8 cellular contexts compared by ENCODE assay signal in genomic region chr21:36854391-36854790, GRCh38.
DNase-seq lines count a peak whose midpoint lies in the region; ATAC-seq and TF ChIP-seq lines count a peak whose summit lies in the region.

No MANE protein-coding gene starts in this region.

- peak; percentile 73 for TF ChIP-seq CTCF in GM12864 (IDR thresholded peaks at IDR 0.05; ENCODE audit: low read depth, low read length, missing control alignments)
- TF ChIP-seq CTCF in choroid plexus epithelial cell (conservative IDR thresholded peaks at IDR 0.05; ENCODE audit: low read depth, low read length): peak; percentile 85
- no peak for TF ChIP-seq CTCF in omental fat pad (IDR thresholded peaks at IDR 0.05)

- H3K4me3 ChIP-seq in GM12864 (ENCODE audit: low read depth, low read length) (no peak overlapping the region), choroid plexus epithelial cell (ENCODE audit: low read depth, low read length) (no peak overlapping the region)

- no peak for ATAC-seq in omental fat pad (ENCODE audit: low FRiP score)
- no peak for ATAC-seq in GM19035 (IDR thresholded peaks at IDR 0.05; ENCODE audit: unreplicated experiment)

- peak; percentile 59 for DNase-seq in Ammon's horn (ENCODE audit: low spot score)
- no peak for DNase-seq in GM12864 (ENCODE audit: low read depth)
- peak; percentile 85 for DNase-seq in NCI-H82 (lab: John Stamatoyannopoulos, UW)
- DNase-seq in choroid plexus epithelial cell (ENCODE audit: low read depth): peak; percentile 73
- DNase-seq in medulla oblongata (ENCODE audit: extremely low spot score): peak; percentile 77
- DNase-seq in omental fat pad (ENCODE audit: low spot score): no peak
- no peak for DNase-seq in UCSD-AML1 (lab: John Stamatoyannopoulos, UW; ENCODE audit: unreplicated experiment)

Comparison
In these comparisons a context has a peak if more than half of its experiments do, and no peak if none do; other contexts are left out.
1. DNase-seq: peak in Ammon's horn (single experiment), NCI-H82 (single experiment), choroid plexus epithelial cell (single experiment) and medulla oblongata (single experiment); none in GM12864 (single experiment), omental fat pad (single experiment) and UCSD-AML1 (single experiment).
2. CTCF ChIP-seq: peak in GM12864 (single experiment) and choroid plexus epithelial cell (single experiment); none in omental fat pad (0 of 3).